ENCODE assay signal across 38 cellular contexts in the genomic region with DNA sequence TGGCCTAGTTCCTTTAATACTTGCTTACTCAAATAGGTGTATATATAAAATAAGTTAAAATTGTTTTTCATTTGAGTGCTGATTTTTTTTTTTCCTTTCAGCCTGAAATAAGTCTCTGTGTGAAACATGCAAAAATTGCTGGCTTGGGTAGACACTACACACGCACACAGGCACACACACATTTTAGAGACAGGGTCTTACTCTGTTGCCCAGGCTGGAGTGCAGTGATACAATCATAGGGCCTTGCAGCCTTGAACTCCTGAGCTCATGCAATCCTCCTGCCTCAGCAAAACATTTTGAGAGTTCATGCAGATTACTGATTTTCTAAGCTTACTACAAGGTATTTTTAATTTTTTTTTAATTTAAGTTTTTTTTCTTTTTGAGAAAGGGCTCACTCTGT. TPM values are rescaled to one million over a fixed set of nuclear protein-coding genes. Genes with fewer than 3 reads are reported as not detected.
"Had no signal": no experiment of that assay in that cellular context is flagged by ENCODE, and none has a peak within 500 bp of the region (broad histone marks: within the 10 kb centered on the region; RNA-seq: fewer than 3 reads in every experiment).

No MANE protein-coding gene starts in this region.

- H3K27me3 Mint-ChIP-seq: activated naive CD4-positive, alpha-beta T cell treated with anti-CD3 and anti-CD28 coated beads, Interleukin-2, amount 10 ng/mL, durations not matched to agents 7 days and 5 days; activated naive CD8-positive, alpha-beta T cell; activated naive CD8-positive, alpha-beta T cell treated with anti-CD3 and anti-CD28 coated beads for 36 hours; activated naive CD8-positive, alpha-beta T cell treated with anti-CD3 and anti-CD28 coated beads, Interleukin-2, amount 10 ng/mL, durations not matched to agents 7 days and 5 days; activated T-helper 17 cell treated with anti-CD3 and anti-CD28 coated beads, Interleukin-2, amount 50 U/mL, for 72 hours; central memory CD8-positive, alpha-beta T cell had no signal

- H3K4me3 ChIP-seq: adrenal gland, ascending aorta, body of pancreas, breast epithelium, cardiac muscle cell had no signal

- H3K36me3 ChIP-seq: adrenal gland, ascending aorta, brain microvascular endothelial cell, breast epithelium, cardiac muscle cell had no signal

- H3K9me3 ChIP-seq: adrenal gland, ascending aorta, body of pancreas, breast epithelium had no signal

- H3K9me3 Mint-ChIP-seq: activated naive CD4-positive, alpha-beta T cell treated with anti-CD3 and anti-CD28 coated beads for 36 hours; activated naive CD4-positive, alpha-beta T cell treated with anti-CD3 and anti-CD28 coated beads, Interleukin-2, amount 10 ng/mL, durations not matched to agents 7 days and 5 days; activated naive CD4-positive, alpha-beta T cell treated with anti-CD3 and anti-CD28 coated beads, Interleukin-2, amount 50 U/mL, for 24 hours; activated naive CD4-positive, alpha-beta T cell treated with anti-CD3 and anti-CD28 coated beads, Interleukin-2, amount 50 U/mL, for 72 hours; activated naive CD8-positive, alpha-beta T cell treated with anti-CD3 and anti-CD28 coated beads for 36 hours; activated naive CD8-positive, alpha-beta T cell treated with anti-CD3 and anti-CD28 coated beads, Interleukin-2, amount 10 ng/mL, durations not matched to agents 7 days and 5 days; activated naive CD8-positive, alpha-beta T cell treated with anti-CD3 and anti-CD28 coated beads, Interleukin-2, amount 50 U/mL, for 24 hours; activated T-cell treated with anti-CD3 and anti-CD28 coated beads, Interleukin-2, amount 50 U/mL, for 24 hours; activated T-cell treated with anti-CD3 and anti-CD28 coated beads, Interleukin-2, amount 50 U/mL, for 4 hours; activated T-cell treated with anti-CD3 and anti-CD28 coated beads, Interleukin-2, amount 50 U/mL, for 72 hours; activated T-helper 1 cell treated with anti-CD3 and anti-CD28 coated beads, Interleukin-12 subunit alpha, Interleukin-12 subunit beta, Interleukin-2, Interleukin-4 antibody, amounts not matched to agents 30 ng/mL and 10 ng/mL and 1 ng/mL, durations not matched to agents 14 hours and 24 hours and 36 hours; activated T-helper 17 cell treated with anti-CD3 and anti-CD28 coated beads, Interleukin-2, amount 50 U/mL, for 72 hours; activated T-helper 2 cell treated with anti-CD3 and anti-CD28 coated beads, Interferon-gamma antibody, Interleukin-2, Interleukin-4, amounts not matched to agents 10 μg/mL and 5 μg/mL and 100 μg/mL, durations not matched to agents 14 hours and 24 hours and 36 hours; brain; central memory CD8-positive, alpha-beta T cell had no signal

- H3K4me1 ChIP-seq: adrenal gland, ascending aorta, body of pancreas, breast epithelium had no signal

- H3K36me3 Mint-ChIP-seq: activated naive CD4-positive, alpha-beta T cell treated with anti-CD3 and anti-CD28 coated beads, Interleukin-2, amount 10 ng/mL, durations not matched to agents 7 days and 5 days; activated naive CD4-positive, alpha-beta T cell treated with anti-CD3 and anti-CD28 coated beads, Interleukin-2, amount 50 U/mL, for 24 hours; activated naive CD4-positive, alpha-beta T cell treated with anti-CD3 and anti-CD28 coated beads, Interleukin-2, amount 50 U/mL, for 72 hours; activated naive CD8-positive, alpha-beta T cell; activated naive CD8-positive, alpha-beta T cell treated with anti-CD3 and anti-CD28 coated beads, Interleukin-2, amount 10 ng/mL, durations not matched to agents 7 days and 5 days; brain had no signal

- H3K27me3 ChIP-seq: adrenal gland, ascending aorta, brain microvascular endothelial cell, breast epithelium had no signal

- H3K27ac ChIP-seq: adrenal gland, ascending aorta, body of pancreas, brain microvascular endothelial cell, breast epithelium, cardiac muscle cell had no signal

- DNase-seq: activated effector memory CD4-positive, alpha-beta T cell treated with anti-CD3 and anti-CD28 coated beads, Interleukin-2, amount 50 U/mL, for 16 hours; activated effector memory CD4-positive, alpha-beta T cell treated with Interleukin-2 at 50 U/mL for 16 hours; activated gamma-delta T cell; activated gamma-delta T cell treated with Interleukin-2 at 50 U/mL for 16 hours; activated naive CD4-positive, alpha-beta T cell; activated naive CD4-positive, alpha-beta T cell treated with anti-CD3 and anti-CD28 coated beads for 36 hours; activated naive CD4-positive, alpha-beta T cell treated with anti-CD3 and anti-CD28 coated beads, Interleukin-2, amount 10 ng/mL, durations not matched to agents 7 days and 5 days; activated naive CD4-positive, alpha-beta T cell treated with anti-CD3 and anti-CD28 coated beads, Interleukin-2, amount 50 U/mL, for 16 hours; activated naive CD4-positive, alpha-beta T cell treated with Interleukin-2 at 50 U/mL for 16 hours; activated naive CD8-positive, alpha-beta T cell treated with anti-CD3 and anti-CD28 coated beads for 36 hours; activated naive CD8-positive, alpha-beta T cell treated with anti-CD3 and anti-CD28 coated beads, Interleukin-2, amount 10 ng/mL, durations not matched to agents 7 days and 5 days; activated naive CD8-positive, alpha-beta T cell treated with anti-CD3 and anti-CD28 coated beads, Interleukin-2, amount 50 U/mL, for 24 hours; activated T-cell treated with anti-CD3 and anti-CD28 coated beads, Interleukin-2, amount 50 U/mL, for 1 hour; activated T-cell treated with anti-CD3 and anti-CD28 coated beads, Interleukin-2, amount 50 U/mL, for 24 hours; activated T-cell treated with anti-CD3 and anti-CD28 coated beads, Interleukin-2, amount 50 U/mL, for 4 hours; activated T-cell treated with anti-CD3 and anti-CD28 coated beads, Interleukin-2, amount 50 U/mL, for 72 hours; adrenal gland; amniotic stem cell; amygdala; anterior cingulate cortex; body of pancreas; brain microvascular endothelial cell; caudate nucleus; central memory CD4-positive, alpha-beta T cell; cerebellar nuclear complex had no signal

- H3K27ac Mint-ChIP-seq: activated naive CD4-positive, alpha-beta T cell treated with anti-CD3 and anti-CD28 coated beads for 36 hours; activated naive CD4-positive, alpha-beta T cell treated with anti-CD3 and anti-CD28 coated beads, Interleukin-2, amount 10 ng/mL, durations not matched to agents 7 days and 5 days; activated naive CD4-positive, alpha-beta T cell treated with anti-CD3 and anti-CD28 coated beads, Interleukin-2, amount 50 U/mL, for 24 hours; activated naive CD4-positive, alpha-beta T cell treated with anti-CD3 and anti-CD28 coated beads, Interleukin-2, amount 50 U/mL, for 72 hours; activated naive CD8-positive, alpha-beta T cell; activated naive CD8-positive, alpha-beta T cell treated with anti-CD3 and anti-CD28 coated beads for 36 hours; activated naive CD8-positive, alpha-beta T cell treated with anti-CD3 and anti-CD28 coated beads, Interleukin-2, amount 10 ng/mL, durations not matched to agents 7 days and 5 days; activated naive CD8-positive, alpha-beta T cell treated with anti-CD3 and anti-CD28 coated beads, Interleukin-2, amount 50 U/mL, for 24 hours; activated T-cell treated with anti-CD3 and anti-CD28 coated beads, Interleukin-2, amount 50 U/mL, for 24 hours; activated T-cell treated with anti-CD3 and anti-CD28 coated beads, Interleukin-2, amount 50 U/mL, for 72 hours; activated T-helper 1 cell treated with anti-CD3 and anti-CD28 coated beads, Interleukin-12 subunit alpha, Interleukin-12 subunit beta, Interleukin-2, Interleukin-4 antibody, amounts not matched to agents 30 ng/mL and 10 ng/mL and 1 ng/mL, durations not matched to agents 14 hours and 24 hours and 36 hours; activated T-helper 17 cell treated with anti-CD3 and anti-CD28 coated beads, Interleukin-2, amount 50 U/mL, for 72 hours; activated T-helper 2 cell treated with anti-CD3 and anti-CD28 coated beads, Interferon-gamma antibody, Interleukin-2, Interleukin-4, amounts not matched to agents 10 μg/mL and 5 μg/mL and 100 μg/mL, durations not matched to agents 14 hours and 24 hours and 36 hours; brain had no signal

- H3K4me1 Mint-ChIP-seq: activated naive CD4-positive, alpha-beta T cell treated with anti-CD3 and anti-CD28 coated beads, Interleukin-2, amount 50 U/mL, for 24 hours; brain; central memory CD8-positive, alpha-beta T cell had no signal

- FAIRE-seq: astrocyte, bronchial epithelial cell had no signal

- ATAC-seq: activated naive CD4-positive, alpha-beta T cell treated with anti-CD3 and anti-CD28 coated beads, Interleukin-2, amount 50 U/mL, for 72 hours; activated naive CD8-positive, alpha-beta T cell treated with anti-CD3 and anti-CD28 coated beads, Interleukin-2, amount 50 U/mL, for 24 hours; activated T-cell treated with anti-CD3 and anti-CD28 coated beads, Interleukin-2, amount 50 U/mL, for 4 hours; activated T-cell treated with anti-CD3 and anti-CD28 coated beads, Interleukin-2, amount 50 U/mL, for 72 hours; activated T-helper 17 cell treated with anti-CD3 and anti-CD28 coated beads, Interleukin-2, amount 50 U/mL, for 72 hours; body of pancreas had no signal

- H3K4me3 Mint-ChIP-seq: activated naive CD4-positive, alpha-beta T cell treated with anti-CD3 and anti-CD28 coated beads for 36 hours; activated naive CD4-positive, alpha-beta T cell treated with anti-CD3 and anti-CD28 coated beads, Interleukin-2, amount 10 ng/mL, durations not matched to agents 7 days and 5 days; activated naive CD4-positive, alpha-beta T cell treated with anti-CD3 and anti-CD28 coated beads, Interleukin-2, amount 50 U/mL, for 24 hours; activated naive CD8-positive, alpha-beta T cell; activated naive CD8-positive, alpha-beta T cell treated with anti-CD3 and anti-CD28 coated beads for 36 hours; activated naive CD8-positive, alpha-beta T cell treated with anti-CD3 and anti-CD28 coated beads, Interleukin-2, amount 10 ng/mL, durations not matched to agents 7 days and 5 days; activated naive CD8-positive, alpha-beta T cell treated with anti-CD3 and anti-CD28 coated beads, Interleukin-2, amount 50 U/mL, for 24 hours; activated T-cell treated with anti-CD3 and anti-CD28 coated beads, Interleukin-2, amount 50 U/mL, for 24 hours; activated T-cell treated with anti-CD3 and anti-CD28 coated beads, Interleukin-2, amount 50 U/mL, for 4 hours; activated T-cell treated with anti-CD3 and anti-CD28 coated beads, Interleukin-2, amount 50 U/mL, for 72 hours; activated T-helper 1 cell treated with anti-CD3 and anti-CD28 coated beads, Interleukin-12 subunit alpha, Interleukin-12 subunit beta, Interleukin-2, Interleukin-4 antibody, amounts not matched to agents 30 ng/mL and 10 ng/mL and 1 ng/mL, durations not matched to agents 14 hours and 24 hours and 36 hours; activated T-helper 17 cell treated with anti-CD3 and anti-CD28 coated beads, Interleukin-2, amount 50 U/mL, for 72 hours; brain; central memory CD8-positive, alpha-beta T cell had no signal

RNA-seq across cellular contexts. Expression of gene ADIPOQ, which starts 23.6 kb away (rescaled TPM):
- total RNA-seq: activated naive CD4-positive, alpha-beta T cell treated with anti-CD3 and anti-CD28 coated beads for 36 hours; activated naive CD4-positive, alpha-beta T cell treated with anti-CD3 and anti-CD28 coated beads, Interleukin-2, amount 50 U/mL, for 72 hours; activated naive CD8-positive, alpha-beta T cell treated with anti-CD3 and anti-CD28 coated beads for 36 hours; activated naive CD8-positive, alpha-beta T cell treated with anti-CD3 and anti-CD28 coated beads, Interleukin-2, amount 10 ng/mL, durations not matched to agents 7 days and 5 days; activated T-cell treated with anti-CD3 and anti-CD28 coated beads, Interleukin-2, amount 50 U/mL, for 4 hours; activated T-helper 1 cell treated with anti-CD3 and anti-CD28 coated beads, Interleukin-12 subunit alpha, Interleukin-12 subunit beta, Interleukin-2, Interleukin-4 antibody, amounts not matched to agents 30 ng/mL and 10 ng/mL and 1 ng/mL, durations not matched to agents 14 hours and 24 hours and 36 hours; activated T-helper 17 cell treated with anti-CD3 and anti-CD28 coated beads, Interleukin-2, amount 50 U/mL, for 72 hours; activated T-helper 2 cell treated with anti-CD3 and anti-CD28 coated beads, Interferon-gamma antibody, Interleukin-2, Interleukin-4, amounts not matched to agents 10 μg/mL and 5 μg/mL and 100 μg/mL, durations not matched to agents 14 hours and 24 hours and 36 hours; astrocyte; bronchial epithelial cell; cardiac muscle cell had no signal
- polyA plus RNA-seq: cardiac muscle cell had no signal
